ENCODE assay signal across 16 cellular contexts in genomic region chr9:117720555-117720954, GRCh38. TPM values are rescaled to one million over a fixed set of nuclear protein-coding genes. Genes with fewer than 3 reads are reported as not detected.
A peak's percentile ranks its signal among the peaks of the same experiment; 100 is the strongest.
DNase-seq lines count a peak whose midpoint lies in the region; ATAC-seq and TF ChIP-seq lines count a peak whose summit lies in the region.
"Had no signal": no experiment of that assay in that cellular context is flagged by ENCODE, and none has a peak within 500 bp of the region (broad histone marks: within the 10 kb centered on the region; RNA-seq: fewer than 3 reads in every experiment).

No MANE protein-coding gene starts in this region.

- DNase-seq in adrenal gland, result peak in 5 of 7 donors; percentile 16 to 86 (median 27)
- peak; percentile 39 for DNase-seq in left cardiac atrium
- DNase-seq in sigmoid colon, result peak; percentile 63
- no peak for DNase-seq in immature natural killer cell
- DNase-seq in stimulated activated CD4-positive, alpha-beta T cell treated with anti-CD3 and anti-CD28 coated beads, Interleukin-15, amount 100 ng/mL, for 24 hours, result no peak
- DNase-seq: activated CD4-positive, alpha-beta T cell treated with anti-CD3 and anti-CD28 coated beads, Interleukin-2, amount 50 U/mL, for 1 hour; AML-193; effector memory CD4-positive, alpha-beta T cell; head of caudate nucleus; mammary epithelial cell; NCI-H146; NCI-H524; T-helper 9 cell had no signal

- H3K4me3 Mint-ChIP-seq in immature natural killer cell, result no peak overlapping the region

- H3K27me3 Mint-ChIP-seq in immature natural killer cell (ENCODE audit: low read depth in 3 of 3), result peaks cover 1 to 6% (median 4%) of the 10 kb centered on the region in 3 donors

- H3K27ac Mint-ChIP-seq in immature natural killer cell, result no peak overlapping the region

- intact Hi-C loops in adrenal gland (cut with DNase I), result no loop called here
- intact Hi-C loops in left cardiac atrium (cut with DNase I), result no loop called here
- intact Hi-C loops in sigmoid colon (cut with DNase I), result no loop called here

- H3K36me3 Mint-ChIP-seq in immature natural killer cell, result peaks cover 0 to 3% (median 0%) of the 10 kb centered on the region in 3 donors

- no peaks in the 10 kb centered on the region for H3K36me3 ChIP-seq in BLaER1
- H3K36me3 ChIP-seq in adrenal gland (replicated peaks in 1 of 2), result peaks cover 0 to 3% of the 10 kb centered on the region in 2 donors
- no peaks in the 10 kb centered on the region for H3K36me3 ChIP-seq in sigmoid colon

- TF ChIP-seq CTCF in adrenal gland (IDR thresholded peaks at IDR 0.05) (no peak), sigmoid colon (IDR thresholded peaks at IDR 0.05) (no peak)

- no peaks in the 10 kb centered on the region for H3K27me3 ChIP-seq in BLaER1
- no peaks in the 10 kb centered on the region for H3K27me3 ChIP-seq in adrenal gland
- no peaks in the 10 kb centered on the region for H3K27me3 ChIP-seq in sigmoid colon

- H3K4me3 ChIP-seq in BLaER1, result no peak overlapping the region
- H3K4me3 ChIP-seq in adrenal gland, result no peak overlapping the region
- H3K4me3 ChIP-seq in sigmoid colon, result no peak overlapping the region

- TF ChIP-seq EP300 in sigmoid colon (IDR thresholded peaks at IDR 0.05), result no peak

- H4K20me1 ChIP-seq in BLaER1, result no peaks in the 10 kb centered on the region

- H3K4me1 ChIP-seq in BLaER1, result peaks cover 40% of the 10 kb centered on the region
- peaks cover 0 to 76% of the 10 kb centered on the region in 2 donors for H3K4me1 ChIP-seq in adrenal gland (replicated peaks in 1 of 2)
- H3K4me1 ChIP-seq in sigmoid colon, result peaks cover 0 to 13% (median 9%) of the 10 kb centered on the region in 4 donors

- TF ChIP-seq POLR2A in adrenal gland (IDR thresholded peaks at IDR 0.05) (no peak), sigmoid colon (IDR thresholded peaks at IDR 0.05) (no peak)

- H3K4me2 ChIP-seq in BLaER1, result peak overlapping the region; percentile 18; the same call in 1 of the 2 replicates

- WGBS in adrenal gland, 4 donors, result 29 to 65% (median 50%) methylated on average over 5 of the region's 5 CpGs
- WGBS in sigmoid colon, 2 donors, result 13 to 50% methylated on average over 5 of the region's 5 CpGs

- H3K9me3 ChIP-seq in BLaER1 (no peaks in the 10 kb centered on the region), adrenal gland (replicated peaks in 1 of 3) (no peaks in the 10 kb centered on the region), sigmoid colon (no peaks in the 10 kb centered on the region)

- ATAC-seq in left cardiac atrium (peak; percentile 80 to 83), HG03469 (IDR thresholded peaks at IDR 0.05; ENCODE audit: unreplicated experiment) (no peak), GM21528 (IDR thresholded peaks at IDR 0.05; ENCODE audit: low FRiP score, unreplicated experiment) (no peak)

- peaks cover 19 to 20% of the 10 kb centered on the region in 2 donors for H3K4me1 Mint-ChIP-seq in immature natural killer cell

- H3K9ac ChIP-seq in BLaER1, result no peak overlapping the region

- H3K9me3 Mint-ChIP-seq in immature natural killer cell, result peaks cover 0 to 4% (median 0%) of the 10 kb centered on the region in 6 donors

- H3K27ac ChIP-seq in BLaER1, result no peak overlapping the region
- peak overlapping the region in 2 of 5 donors; percentile 47 to 64 for H3K27ac ChIP-seq in adrenal gland
- H3K27ac ChIP-seq in sigmoid colon, result peak overlapping the region in 2 of 4 donors; percentile 8 to 44

RNA-seq across cellular contexts. Expression of gene TLR4, which starts 16.4 kb away (rescaled TPM):
- 10 to 100 TPM; 25.8 to 65.2 (median 43.2) TPM for total RNA-seq in adrenal gland
- 10 to 100 TPM in 1 of 3 donors, 1 to 10 TPM in 2; 5.5 to 17.6 (median 7.3) TPM for polyA plus RNA-seq in adrenal gland
- total RNA-seq in left cardiac atrium, result 10 to 100 TPM; 19.8 to 22.6 TPM
- total RNA-seq in sigmoid colon, result 10 to 100 TPM; 10.5 to 24.6 (median 15.3) TPM
- polyA plus RNA-seq in sigmoid colon, result 1 to 10 TPM; 4.0 to 7.2 (median 4.2) TPM
- 1 to 10 TPM in 1 of 3 donors, under 1 TPM in 2; 0.15 to 1.4 (median 0.62) TPM for polyA plus RNA-seq in immature natural killer cell

Comparison
In these comparisons a context has a peak if more than half of its experiments do, and no peak if none do; other contexts are left out.
1. DNase-seq: peak in adrenal gland (5 of 7), left cardiac atrium (single experiment) and sigmoid colon (single experiment); none in immature natural killer cell (0 of 3) and stimulated activated CD4-positive, alpha-beta T cell treated with anti-CD3 and anti-CD28 coated beads, Interleukin-15, amount 100 ng/mL, for 24 hours (single experiment).
2. ATAC-seq: peak in left cardiac atrium (2 of 2); none in HG03469 (single experiment) and GM21528 (single experiment).